In genomic region chrX:120251471-120252011, GRCh38 we compare ENCODE assay signal across 8 cellular contexts. TPM values are rescaled to one million over a fixed set of nuclear protein-coding genes. Genes with fewer than 3 reads are reported as not detected.
A peak's percentile ranks its signal among the peaks of the same experiment; 100 is the strongest.
DNase-seq lines count a peak whose midpoint lies in the region; ATAC-seq and TF ChIP-seq lines count a peak whose summit lies in the region.

No MANE protein-coding gene starts in this region.

- peaks cover 7% of the 10 kb centered on the region for H3K4me1 ChIP-seq in ACC112 (ENCODE audit: control insufficient read depth, insufficient read depth, low read length, unreplicated experiment)
- H3K4me1 ChIP-seq in heart left ventricle = peaks cover 0 to 14% (median 0%) of the 10 kb centered on the region in 12 donors

- no peaks in the 10 kb centered on the region for H3K9me3 ChIP-seq in heart left ventricle

- H3K4me3 ChIP-seq in ACC112 (ENCODE audit: low read depth, low read length) (peak overlapping the region; percentile 95), heart left ventricle (peak overlapping the region; percentile 50 to 95 (median 72))

- intact Hi-C loops in heart left ventricle (cut with DNase I) = loop anchor here in 4 of 10 donors (5.0 to 10.0 kb wide), 5 partner anchors 51 to 221 kb away; partner anchors contain the start of gene LAMP2 (in 1 of the 4)

- H3K27me3 ChIP-seq in ACC112 (ENCODE audit: insufficient read depth, low read length) (no peaks in the 10 kb centered on the region), heart left ventricle (peaks cover 0 to 3% (median 0%) of the 10 kb centered on the region in 9 donors)

- H3K36me3 ChIP-seq in ACC112 (ENCODE audit: insufficient read depth, low read length) (peaks cover 8% of the 10 kb centered on the region; the same call in 1 of the 2 replicates), heart left ventricle (peaks cover 0 to 29% (median 14%) of the 10 kb centered on the region in 9 donors)

- DNase-seq in NCI-H774 (lab: John Stamatoyannopoulos, UW) = peak; percentile 24
- peak; percentile 6 to 57 for DNase-seq in activated naive CD4-positive, alpha-beta T cell treated with anti-CD3 and anti-CD28 coated beads, Interleukin-2, amount 50 U/mL, for 72 hours (ENCODE audit: low spot score in 2 of 2)
- peak in 3 of 5 donors; percentile 16 to 29 (median 25) for DNase-seq in heart left ventricle
- peak; percentile 24 for DNase-seq in pons (ENCODE audit: low spot score)
- no peak for DNase-seq in T1000 (lab: John Stamatoyannopoulos, UW)

- H3K36me3 Mint-ChIP-seq in activated naive CD4-positive, alpha-beta T cell treated with anti-CD3 and anti-CD28 coated beads, Interleukin-2, amount 50 U/mL, for 72 hours = peaks cover 10 to 24% of the 10 kb centered on the region in 2 donors

- no peak for TF ChIP-seq CTCF in heart left ventricle (IDR thresholded peaks at IDR 0.05)

- H3K79me2 ChIP-seq in ACC112 (ENCODE audit: control insufficient read depth, insufficient read depth, low read length, unreplicated experiment) = peaks cover 30% of the 10 kb centered on the region

- H3K27ac ChIP-seq in ACC112 (ENCODE audit: low read depth, low read length) (peak overlapping the region; percentile 81), heart left ventricle (peak overlapping the region; percentile 55 to 94 (median 88))

- no peak for TF ChIP-seq POLR2A in heart left ventricle (IDR thresholded peaks at IDR 0.05)

- 1 to 49% (median 21%) methylated on average over 28 of the region's 28 CpGs for WGBS in heart left ventricle, 4 donors

- H3K9me3 Mint-ChIP-seq in activated naive CD4-positive, alpha-beta T cell treated with anti-CD3 and anti-CD28 coated beads, Interleukin-2, amount 50 U/mL, for 72 hours = no peaks in the 10 kb centered on the region

- H3K27ac Mint-ChIP-seq in activated naive CD4-positive, alpha-beta T cell treated with anti-CD3 and anti-CD28 coated beads, Interleukin-2, amount 50 U/mL, for 72 hours = peak overlapping the region; percentile 91 to 92

- ATAC-seq in GM18511 (IDR thresholded peaks at IDR 0.05; ENCODE audit: unreplicated experiment) (peak; percentile 10), heart left ventricle (peak in 2 of 4 donors; percentile 25 to 59), HG03460 (IDR thresholded peaks at IDR 0.05; ENCODE audit: unreplicated experiment) (no peak)
- ATAC-seq in activated naive CD4-positive, alpha-beta T cell treated with anti-CD3 and anti-CD28 coated beads, Interleukin-2, amount 50 U/mL, for 72 hours = peak in 1 of 2 donors; percentile 28

- peak overlapping the region; percentile 68 for H2AFZ ChIP-seq in ACC112 (ENCODE audit: low read length, unreplicated experiment)

RNA-seq across cellular contexts. Expression of gene ZBTB33, which starts 0.9 kb away (rescaled TPM):
- 10 to 100 TPM; 12.3 to 12.8 TPM for total RNA-seq in activated naive CD4-positive, alpha-beta T cell treated with anti-CD3 and anti-CD28 coated beads, Interleukin-2, amount 50 U/mL, for 72 hours
- total RNA-seq in heart left ventricle = 1 to 10 TPM; 5.3 to 8.9 (median 7.1) TPM
- 1 to 10 TPM; 1.6 to 5.2 TPM for polyA plus RNA-seq in heart left ventricle

RNA-seq across cellular contexts. Expression of gene TMEM255A, which starts 59.7 kb away (rescaled TPM):
- total RNA-seq in activated naive CD4-positive, alpha-beta T cell treated with anti-CD3 and anti-CD28 coated beads, Interleukin-2, amount 50 U/mL, for 72 hours = not detected
- 1 to 10 TPM in 1 of 9 donors, under 1 TPM in 8; 0.07 to 2.4 (median 0.37) TPM for total RNA-seq in heart left ventricle
- under 1 TPM; 0.04 to 0.15 TPM for polyA plus RNA-seq in heart left ventricle
